Comparison of ENCODE assay signal across 11 cellular contexts in genomic region chr21:44907966-44908364, GRCh38. TPM values are rescaled to one million over a fixed set of nuclear protein-coding genes. Genes with fewer than 3 reads are reported as not detected.
A peak's percentile ranks its signal among the peaks of the same experiment; 100 is the strongest.
DNase-seq lines count a peak whose midpoint lies in the region; ATAC-seq and TF ChIP-seq lines count a peak whose summit lies in the region.
"Had no signal": no experiment of that assay in that cellular context is flagged by ENCODE, and none has a peak within 500 bp of the region (broad histone marks: within the 10 kb centered on the region; RNA-seq: fewer than 3 reads in every experiment).

No MANE protein-coding gene starts in this region.

- H3K18ac ChIP-seq in IMR-90 (ENCODE audit: low read depth, low read length): no peak overlapping the region
- H3K18ac ChIP-seq in mesendoderm (ENCODE audit: low read length): no peak overlapping the region

- H2BK20ac ChIP-seq in IMR-90 (ENCODE audit: low read depth, low read length): no peak overlapping the region

- peaks cover 37% of the 10 kb centered on the region for H3K36me3 Mint-ChIP-seq in activated naive CD8-positive, alpha-beta T cell treated with anti-CD3 and anti-CD28 coated beads, Interleukin-2, amount 50 U/mL, for 24 hours (ENCODE audit: low read depth)
- H3K36me3 Mint-ChIP-seq in chondrocyte (ENCODE audit: low read depth): no peaks in the 10 kb centered on the region

- peaks cover 6% of the 10 kb centered on the region; the same call in 1 of the 2 replicates for H3K9me1 ChIP-seq in IMR-90 (ENCODE audit: insufficient read depth, low read length)

- no peak overlapping the region for H2BK120ac ChIP-seq in IMR-90 (ENCODE audit: low read depth, low read length)
- no peak overlapping the region for H2BK120ac ChIP-seq in mesendoderm (ENCODE audit: low read depth, low read length)

- DNase-seq in AML-193 (lab: John Stamatoyannopoulos, UW) (peak; percentile 29 to 68), IMR-90 (no peak), mesendoderm (no peak), NCI-H510A (lab: John Stamatoyannopoulos, UW) (no peak), chondrocyte (ENCODE audit: low spot score) (no peak)
- DNase-seq in activated naive CD8-positive, alpha-beta T cell treated with anti-CD3 and anti-CD28 coated beads, Interleukin-2, amount 50 U/mL, for 24 hours: no peak
- no peak for DNase-seq in activated effector memory CD4-positive, alpha-beta T cell treated with anti-CD3 and anti-CD28 coated beads, Interleukin-2, amount 50 U/mL, for 16 hours
- DNase-seq: gastrocnemius medialis, NCI-H2107 had no signal

- dilution Hi-C loops in IMR-90 (cut with HindIII; ENCODE audit: low sequenced_read_pairs, unreplicated experiment): no loop called here

- ATAC-seq in IMR-90 (ENCODE audit: low read depth) (peak; percentile 47), GM19324 (IDR thresholded peaks at IDR 0.05; ENCODE audit: low FRiP score, unreplicated experiment) (no peak)
- ATAC-seq in activated naive CD8-positive, alpha-beta T cell treated with anti-CD3 and anti-CD28 coated beads, Interleukin-2, amount 50 U/mL, for 24 hours: no peak
- ATAC-seq: body of pancreas, gastrocnemius medialis had no signal

- H4K91ac ChIP-seq in IMR-90 (ENCODE audit: insufficient read depth, low read depth, low read length): no peak overlapping the region

- H3K23ac ChIP-seq in IMR-90 (ENCODE audit: low read depth, low read length): no peak overlapping the region
- no peak overlapping the region for H3K23ac ChIP-seq in mesendoderm (ENCODE audit: low read length)

- no peak for TF ChIP-seq RAD21 in IMR-90 (IDR thresholded peaks at IDR 0.05; ENCODE audit: low read length)

- H3K36me3 ChIP-seq in IMR-90 (ENCODE audit: control insufficient read depth, insufficient read depth, low read length) (no peaks in the 10 kb centered on the region), mesendoderm (ENCODE audit: control insufficient read depth, insufficient read depth, low read length) (no peaks in the 10 kb centered on the region)
- H3K36me3 ChIP-seq: gastrocnemius medialis had no signal

- POLR2A ChIA-PET in IMR-90 (lab: Charles Lee; ENCODE audit: unreplicated experiment): no interaction called here

- CTCF ChIA-PET in IMR-90 (lab: Yijun Ruan, JAX): no interaction called here

- H3K4ac ChIP-seq in IMR-90 (ENCODE audit: low read depth, low read length) (no peak overlapping the region), mesendoderm (ENCODE audit: low read depth, low read length) (no peak overlapping the region)

- no peak overlapping the region for H3K9ac ChIP-seq in IMR-90 (ENCODE audit: low read depth, low read length)
- no peak overlapping the region for H3K9ac ChIP-seq in mesendoderm (ENCODE audit: low read length)

- H3K4me1 Mint-ChIP-seq in activated naive CD8-positive, alpha-beta T cell treated with anti-CD3 and anti-CD28 coated beads, Interleukin-2, amount 50 U/mL, for 24 hours: peaks cover 44% of the 10 kb centered on the region
- H3K4me1 Mint-ChIP-seq in chondrocyte (ENCODE audit: low read depth): peaks cover 10% of the 10 kb centered on the region

- H3K27ac Mint-ChIP-seq in activated naive CD8-positive, alpha-beta T cell treated with anti-CD3 and anti-CD28 coated beads, Interleukin-2, amount 50 U/mL, for 24 hours: peak overlapping the region; percentile 46
- no peak overlapping the region for H3K27ac Mint-ChIP-seq in chondrocyte (ENCODE audit: unreplicated experiment)

- peak overlapping the region; percentile 54 for H3K4me2 ChIP-seq in IMR-90 (ENCODE audit: low read depth, low read length)
- no peak overlapping the region for H3K4me2 ChIP-seq in mesendoderm (ENCODE audit: low read length)

- no peak overlapping the region for H3K27ac ChIP-seq in IMR-90 (ENCODE audit: insufficient read depth, low read length)
- no peak overlapping the region for H3K27ac ChIP-seq in mesendoderm (ENCODE audit: low read depth, low read length)
- H3K27ac ChIP-seq: gastrocnemius medialis had no signal

- no peak overlapping the region for H3K14ac ChIP-seq in IMR-90 (replicated peaks; ENCODE audit: low read depth, low read length)

- no peak for TF ChIP-seq CTCF in IMR-90 (conservative IDR thresholded peaks at IDR 0.05; ENCODE audit: low read depth, low read length)
- no peak for TF ChIP-seq CTCF in chondrocyte (IDR thresholded peaks at IDR 0.05)

- H3K27me3 ChIP-seq in IMR-90 (ENCODE audit: control insufficient read depth, insufficient read depth, low read length) (peaks cover 86% of the 10 kb centered on the region), mesendoderm (ENCODE audit: insufficient read depth, low read length, poor library complexity) (peaks cover 3% of the 10 kb centered on the region)
- H3K27me3 ChIP-seq: body of pancreas had no signal

- no TSS peak for BruUV-seq in IMR-90 (replicated peaks; lab: Mats Ljungman, UMichigan)

- WGBS in IMR-90 (ENCODE audit: extremely low coverage in 2 of 2, insufficient read length in 1 of 2), 2 experiments: no CpG with 5 or more reads among the region's 11 CpGs
- no CpG with 5 or more reads among the region's 11 CpGs for WGBS in mesendoderm (ENCODE audit: extremely low coverage, insufficient coverage, low lambda C conversion rate)

- H2BK5ac ChIP-seq in IMR-90 (ENCODE audit: low read depth, low read length, poor library complexity, severe bottlenecking) (no peak overlapping the region), mesendoderm (ENCODE audit: low read length) (no peak overlapping the region)

- no peak overlapping the region for H3K4me3 Mint-ChIP-seq in activated naive CD8-positive, alpha-beta T cell treated with anti-CD3 and anti-CD28 coated beads, Interleukin-2, amount 50 U/mL, for 24 hours
- no peak overlapping the region for H3K4me3 Mint-ChIP-seq in chondrocyte (ENCODE audit: unreplicated experiment)

- in situ Hi-C loops in IMR-90 (cut with MboI; ENCODE audit: low sequenced_read_pairs): no loop called here

- H4K8ac ChIP-seq in IMR-90 (ENCODE audit: low read depth in 2 of 2, low read length in 2 of 2) (no peak overlapping the region), mesendoderm (ENCODE audit: low read depth, low read length) (no peak overlapping the region)

- H4K5ac ChIP-seq in IMR-90 (ENCODE audit: low read depth, low read length) (no peak overlapping the region), mesendoderm (ENCODE audit: low read length) (no peak overlapping the region)

- H2AFZ ChIP-seq in IMR-90 (replicated peaks; ENCODE audit: low read length, poor library complexity): peak overlapping the region; percentile 73

- no peaks in the 10 kb centered on the region for H4K20me1 ChIP-seq in IMR-90 (ENCODE audit: insufficient read depth, low read length)

- TF ChIP-seq POLR2A in IMR-90 (IDR thresholded peaks at IDR 0.05; ENCODE audit: low read depth, low read length): no peak

- intact Hi-C loops in IMR-90 (cut with micrococcal nuclease): no loop called here

- H3K9me3 ChIP-seq in IMR-90 (ENCODE audit: control insufficient read depth, insufficient read depth, low read length): no peaks in the 10 kb centered on the region
- H3K9me3 ChIP-seq: body of pancreas, gastrocnemius medialis had no signal

- no peaks in the 10 kb centered on the region for H3K79me2 ChIP-seq in mesendoderm (ENCODE audit: control insufficient read depth, insufficient read depth, low read length)

- H3K27me3 Mint-ChIP-seq in activated naive CD8-positive, alpha-beta T cell treated with anti-CD3 and anti-CD28 coated beads, Interleukin-2, amount 50 U/mL, for 24 hours: no peaks in the 10 kb centered on the region
- H3K27me3 Mint-ChIP-seq in chondrocyte (ENCODE audit: low read depth): peaks cover 38% of the 10 kb centered on the region

- H3K4me3 ChIP-seq in IMR-90 (ENCODE audit: insufficient read depth, low read depth, low read length) (no peak overlapping the region), mesendoderm (ENCODE audit: low read length) (no peak overlapping the region)
- H3K4me3 ChIP-seq: body of pancreas, gastrocnemius medialis had no signal

- no peaks in the 10 kb centered on the region for H3K9me3 Mint-ChIP-seq in activated naive CD8-positive, alpha-beta T cell treated with anti-CD3 and anti-CD28 coated beads, Interleukin-2, amount 50 U/mL, for 24 hours
- H3K9me3 Mint-ChIP-seq in chondrocyte (ENCODE audit: low read depth): no peaks in the 10 kb centered on the region

- H2AK5ac ChIP-seq in IMR-90 (ENCODE audit: low read depth, low read length): no peak overlapping the region
- no peak overlapping the region for H2AK5ac ChIP-seq in mesendoderm (ENCODE audit: low read length)

- peaks cover 6% of the 10 kb centered on the region; the same call in 1 of the 2 replicates for H3K4me1 ChIP-seq in IMR-90 (ENCODE audit: control insufficient read depth, insufficient read depth, low read length)
- no peaks in the 10 kb centered on the region for H3K4me1 ChIP-seq in mesendoderm (ENCODE audit: control insufficient read depth, low read depth, low read length)

- H3K79me1 ChIP-seq in IMR-90 (ENCODE audit: low read depth in 1 of 2, low read length in 2 of 2) (no peaks in the 10 kb centered on the region), mesendoderm (ENCODE audit: low read length) (no peaks in the 10 kb centered on the region)

- no peak overlapping the region for H2BK15ac ChIP-seq in IMR-90 (ENCODE audit: low read depth, low read length)
- H2BK15ac ChIP-seq in mesendoderm (replicated peaks; ENCODE audit: low read depth): no peak overlapping the region

- H3K56ac ChIP-seq in IMR-90 (ENCODE audit: extremely low read depth, insufficient read depth, low read length) (no peak overlapping the region), mesendoderm (ENCODE audit: low read length) (peak overlapping the region; percentile 28)

- no peak overlapping the region for H2AK9ac ChIP-seq in IMR-90 (replicated peaks; ENCODE audit: low read depth, low read length, poor library complexity)

RNA-seq across cellular contexts. Expression of gene ITGB2, which starts 12.7 kb away (rescaled TPM):
- not detected in 2 replicates for total RNA-seq in IMR-90 (2012; rRNA removed)
- polyA plus RNA-seq in IMR-90 (2012; rRNA removed): 0.14 TPM in 1 of 2 replicates, not detected in the other
- polyA plus RNA-seq in IMR-90 (2012; cell fraction: cytosol; rRNA removed): 0.06 and 0.15 TPM in 2 replicates
- polyA plus RNA-seq in IMR-90 (2012; cell fraction: nucleus; rRNA removed; ENCODE audit: low replicate concordance): 0.07 TPM in 1 of 2 replicates, not detected in the other
- polyA plus RNA-seq in mesendoderm (2013, experiment 1 of 2): 1.0 TPM
- polyA plus RNA-seq in mesendoderm (2013, experiment 2 of 2): 1.1 TPM
- 0.15 to 1.4 TPM (median 0.87 TPM) in 3 replicates for total RNA-seq in chondrocyte

RNA-seq across cellular contexts. Expression of gene SLX9, which starts 31.9 kb away (rescaled TPM):
- total RNA-seq in IMR-90 (2012; rRNA removed) (10.4 and 17.5 TPM in 2 replicates), chondrocyte (20.4 to 27.4 TPM (median 24.0 TPM) in 3 replicates)
- 21.7 and 27.4 TPM in 2 replicates for polyA plus RNA-seq in IMR-90 (2012; rRNA removed)
- 29.5 and 45.6 TPM in 2 replicates for polyA plus RNA-seq in IMR-90 (2012; cell fraction: cytosol; rRNA removed)
- polyA plus RNA-seq in IMR-90 (2012; cell fraction: nucleus; rRNA removed; ENCODE audit: low replicate concordance): 26.6 and 28.5 TPM in 2 replicates
- 45.5 TPM for polyA plus RNA-seq in mesendoderm (2013, experiment 1 of 2)
- polyA plus RNA-seq in mesendoderm (2013, experiment 2 of 2): 43.5 TPM

RNA-seq across cellular contexts. Expression of gene PTTG1IP, which starts 34.5 kb away (rescaled TPM):
- total RNA-seq in IMR-90 (2012; rRNA removed) (194 and 230 TPM in 2 replicates), chondrocyte (225 to 333 TPM (median 329 TPM) in 3 replicates)
- polyA plus RNA-seq in IMR-90 (2012; rRNA removed): 156 and 167 TPM in 2 replicates
- 112 and 137 TPM in 2 replicates for polyA plus RNA-seq in IMR-90 (2012; cell fraction: cytosol; rRNA removed)
- 67.9 and 125 TPM in 2 replicates for polyA plus RNA-seq in IMR-90 (2012; cell fraction: nucleus; rRNA removed; ENCODE audit: low replicate concordance)
- 106 TPM for polyA plus RNA-seq in mesendoderm (2013, experiment 1 of 2)
- polyA plus RNA-seq in mesendoderm (2013, experiment 2 of 2): 104 TPM

Comparison
In these comparisons a context has a peak if more than half of its experiments do, and no peak if none do; other contexts are left out.
1. DNase-seq: peak in AML-193 (2 of 2); none in IMR-90 (single experiment), activated naive CD8-positive, alpha-beta T cell treated with anti-CD3 and anti-CD28 coated beads, Interleukin-2, amount 50 U/mL, for 24 hours (single experiment), mesendoderm (single experiment), NCI-H510A (single experiment), activated effector memory CD4-positive, alpha-beta T cell treated with anti-CD3 and anti-CD28 coated beads, Interleukin-2, amount 50 U/mL, for 16 hours (single experiment) and chondrocyte (single experiment).